In the genomic region with DNA sequence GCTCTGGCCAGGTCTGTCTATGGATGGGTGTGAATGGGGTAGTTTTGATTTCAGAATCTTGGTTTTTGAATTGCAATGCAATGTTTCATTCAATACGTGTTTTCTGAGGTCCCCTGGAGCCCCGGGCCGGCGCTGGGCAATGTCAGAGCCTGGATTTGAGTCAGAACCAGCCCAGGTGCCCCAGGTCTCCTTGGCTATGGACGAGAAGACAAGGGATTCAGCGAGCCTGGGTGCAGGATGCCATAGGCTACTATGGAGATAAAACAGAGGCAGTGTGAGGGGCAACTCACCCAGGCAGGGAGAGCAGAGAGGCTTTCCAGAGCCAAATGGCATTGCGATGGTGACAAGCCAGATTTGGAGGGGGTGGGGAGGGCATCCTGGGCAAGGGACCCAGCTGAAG, we compare ENCODE assay signal across 1 cellular context.
TF ChIP-seq lines count a peak whose summit lies in the region.

No MANE protein-coding gene starts in this region.

TF ChIP-seq in SK-N-SH treated with all-trans-retinoic acid at 6 μM for 48 hours, 23 proteins besides CTCF, POLR2A, EP300 and RAD21 (continued from another document):
- TF ChIP-seq PATZ1 (CRISPR knock-in tag; IDR thresholded peaks at IDR 0.05; ENCODE audit: borderline replicate concordance), result no peak
